Comparison of ENCODE assay signal across 13 cellular contexts in the genomic region with DNA sequence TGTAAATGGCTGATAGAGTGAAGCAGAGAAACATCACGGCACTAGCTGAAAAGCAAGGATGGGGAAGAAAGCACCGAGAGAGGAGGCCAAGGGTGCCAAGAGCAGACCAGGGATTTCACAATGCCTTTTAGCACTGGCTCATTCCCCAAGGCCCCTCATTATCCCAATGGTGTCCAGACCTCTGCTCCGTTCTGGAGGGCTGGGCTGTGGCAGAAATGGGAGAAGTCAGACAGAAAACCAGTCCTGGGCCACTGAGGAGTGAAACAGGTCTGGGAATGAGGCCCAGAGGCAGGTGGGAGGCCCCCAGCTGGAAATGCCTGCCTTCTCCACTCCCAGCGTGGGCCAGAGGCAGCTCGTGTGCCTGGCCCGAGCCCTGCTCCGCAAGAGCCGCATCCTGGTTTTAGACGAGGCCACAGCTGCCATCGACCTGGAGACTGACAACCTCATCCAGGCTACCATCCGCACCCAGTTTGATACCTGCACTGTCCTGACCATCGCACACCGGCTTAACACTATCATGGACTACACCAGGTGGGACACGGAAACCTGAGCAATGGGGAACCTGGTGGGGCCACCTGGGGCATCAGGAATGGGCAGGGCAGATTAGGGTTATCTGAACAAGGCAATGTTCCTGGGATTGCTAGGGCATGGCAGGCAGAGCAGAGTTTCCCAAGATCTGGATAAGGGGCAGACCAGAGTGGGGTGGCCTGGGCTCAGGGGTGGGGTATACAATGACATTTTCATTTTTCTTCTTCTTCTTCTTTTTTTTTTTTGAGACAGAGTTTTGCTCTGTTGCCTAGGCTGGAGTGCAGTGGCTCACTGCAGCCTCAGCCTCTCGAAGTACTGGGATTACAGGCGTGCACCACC. TPM values are rescaled to one million over a fixed set of nuclear protein-coding genes. Genes with fewer than 3 reads are reported as not detected.
DNase-seq lines count a peak whose midpoint lies in the region; ATAC-seq, FAIRE-seq and TF ChIP-seq lines count a peak whose summit lies in the region.
"Had no signal": no experiment of that assay in that cellular context is flagged by ENCODE, and none has a peak within 500 bp of the region (broad histone marks: within the 10 kb centered on the region; RNA-seq: fewer than 3 reads in every experiment).

No MANE protein-coding gene starts in this region.

- H3T11ph ChIP-seq in H9 (ENCODE audit: low read length) = no peak overlapping the region

- H4K8ac ChIP-seq in H9 (replicated peaks; ENCODE audit: insufficient read length, low read depth, low read length) = no peak overlapping the region

- H2BK20ac ChIP-seq in H9 (ENCODE audit: low read depth, low read length, poor library complexity, severe bottlenecking) = no peak overlapping the region

- WGBS in H9 (ENCODE audit: extremely low coverage, insufficient read length, low lambda C conversion rate) = no CpG with 5 or more reads among the region's 16 CpGs
- WGBS in hepatocyte (ENCODE audit: low lambda C conversion rate, missing lambda C conversion rate) = 71% methylated on average over 16 of the region's 16 CpGs
- 28 to 68% (median 46%) methylated on average over 16 of the region's 16 CpGs for WGBS in small intestine, 3 donors

- ATAC-seq in GM21515 (IDR thresholded peaks at IDR 0.05; ENCODE audit: unreplicated experiment) (no peak), HG02885 (IDR thresholded peaks at IDR 0.05; ENCODE audit: poor library complexity, unreplicated experiment) (no peak)
- no peak for ATAC-seq in CD4-positive, alpha-beta T cell (ENCODE audit: poor library complexity)
- no peak for ATAC-seq in activated T-cell treated with anti-CD3 and anti-CD28 coated beads, Interleukin-2, amount 50 U/mL, for 72 hours (replicated peaks in 1 of 2)
- ATAC-seq: activated CD8-positive, alpha-beta T cell treated with anti-CD3 and anti-CD28 coated beads, Interleukin-2, amount 10 ng/mL, durations not matched to agents 7 days and 5 days had no signal

- H4K91ac ChIP-seq in H9 (ENCODE audit: insufficient read length, low read depth, low read length) = no peak overlapping the region

- H3K9me2 ChIP-seq in hepatocyte (replicated peaks; ENCODE audit: insufficient read depth) = no peaks in the 10 kb centered on the region

- no peaks in the 10 kb centered on the region for H4K20me1 ChIP-seq in H9 (ENCODE audit: control insufficient read depth, insufficient read depth, insufficient read length)
- no peaks in the 10 kb centered on the region for H4K20me1 ChIP-seq in hepatocyte (ENCODE audit: insufficient read depth, poor library complexity, severe bottlenecking)

- no peak overlapping the region for H2BK120ac ChIP-seq in H9 (ENCODE audit: low read depth, low read length, poor library complexity, severe bottlenecking)

- CTCF ChIA-PET in CD4-positive, alpha-beta T cell (lab: Charles Lee) = no interaction called here

- H3K18ac ChIP-seq in H9 (ENCODE audit: insufficient read length, low read depth, low read length) = no peak overlapping the region

- H3K79me1 ChIP-seq in H9 (ENCODE audit: insufficient read depth, low read depth, low read length, poor library complexity, severe bottlenecking) = no peaks in the 10 kb centered on the region

- H3K23ac ChIP-seq in H9 (ENCODE audit: insufficient read length, low read depth, low read length) = no peak overlapping the region

- H3K27me3 Mint-ChIP-seq in H9 (ENCODE audit: low read depth) = no peaks in the 10 kb centered on the region
- peaks cover 3% of the 10 kb centered on the region for H3K27me3 Mint-ChIP-seq in CD4-positive, alpha-beta T cell
- no peaks in the 10 kb centered on the region for H3K27me3 Mint-ChIP-seq in activated T-cell treated with anti-CD3 and anti-CD28 coated beads, Interleukin-2, amount 50 U/mL, for 72 hours (ENCODE audit: low read depth)

- H2AFZ ChIP-seq in H9 (ENCODE audit: low read length) (no peak overlapping the region), hepatocyte (no peak overlapping the region)

- H3K79me2 ChIP-seq in H9 (ENCODE audit: insufficient read depth, low read length) = no peaks in the 10 kb centered on the region
- H3K79me2 ChIP-seq in hepatocyte = no peaks in the 10 kb centered on the region

- peaks cover 35 to 52% of the 10 kb centered on the region in 2 experiments for H3K4me1 Mint-ChIP-seq in H9
- H3K4me1 Mint-ChIP-seq in CD4-positive, alpha-beta T cell (ENCODE audit: low read depth) = no peaks in the 10 kb centered on the region
- no peaks in the 10 kb centered on the region for H3K4me1 Mint-ChIP-seq in activated T-cell treated with anti-CD3 and anti-CD28 coated beads, Interleukin-2, amount 50 U/mL, for 72 hours (ENCODE audit: low read depth)
- H3K4me1 Mint-ChIP-seq: naive B cell had no signal

- no peak overlapping the region for H2BK15ac ChIP-seq in H9 (ENCODE audit: low read depth, low read length)

- DNase-seq in H9 = peak; percentile 76
- peak; percentile 67 for DNase-seq in amniotic epithelial cell (ENCODE audit: low read depth)
- DNase-seq in hepatocyte (ENCODE audit: low spot score) = peak; percentile 54
- peak; percentile 64 for DNase-seq in small intestine
- no peak for DNase-seq in CD4-positive, alpha-beta T cell
- DNase-seq in activated T-cell treated with anti-CD3 and anti-CD28 coated beads, Interleukin-2, amount 50 U/mL, for 72 hours = no peak
- DNase-seq: activated CD8-positive, alpha-beta T cell treated with anti-CD3 and anti-CD28 coated beads, Interleukin-2, amount 10 ng/mL, durations not matched to agents 7 days and 5 days; naive B cell; NCI-H1694 treated with DMSO at 0.1 percent for 48 hours had no signal

- peak overlapping the region in 1 of 3 experiments; percentile 28; a peak in 1 of 7 replicates for H3K27ac Mint-ChIP-seq in H9
- H3K27ac Mint-ChIP-seq in CD4-positive, alpha-beta T cell = no peak overlapping the region
- no peak overlapping the region for H3K27ac Mint-ChIP-seq in activated T-cell treated with anti-CD3 and anti-CD28 coated beads, Interleukin-2, amount 50 U/mL, for 72 hours
- H3K27ac Mint-ChIP-seq: activated CD8-positive, alpha-beta T cell treated with anti-CD3 and anti-CD28 coated beads, Interleukin-2, amount 10 ng/mL, durations not matched to agents 7 days and 5 days had no signal

- no peak overlapping the region for H2BK5ac ChIP-seq in H9 (ENCODE audit: insufficient read length, low read length)

- no peak overlapping the region for H3K4me3 Mint-ChIP-seq in H9
- no peak overlapping the region for H3K4me3 Mint-ChIP-seq in CD4-positive, alpha-beta T cell
- H3K4me3 Mint-ChIP-seq in activated T-cell treated with anti-CD3 and anti-CD28 coated beads, Interleukin-2, amount 50 U/mL, for 72 hours = no peak overlapping the region
- H3K4me3 Mint-ChIP-seq: activated CD8-positive, alpha-beta T cell treated with anti-CD3 and anti-CD28 coated beads, Interleukin-2, amount 10 ng/mL, durations not matched to agents 7 days and 5 days; naive B cell had no signal

- H3K23me2 ChIP-seq in H9 (ENCODE audit: insufficient read length, low read depth, low read length, poor library complexity, severe bottlenecking) = no peaks in the 10 kb centered on the region

- no peak overlapping the region for H3K4ac ChIP-seq in H9 (ENCODE audit: low read depth, low read length)

- no peak overlapping the region for H2AK5ac ChIP-seq in H9 (ENCODE audit: insufficient read length, low read length)

- no peak overlapping the region for H3K4me2 ChIP-seq in H9 (ENCODE audit: insufficient read depth, insufficient read length, low read length)
- H3K4me2 ChIP-seq in hepatocyte = peak overlapping the region; percentile 50

- no peaks in the 10 kb centered on the region; a peak in 1 of 5 replicates for H3K9me3 Mint-ChIP-seq in H9
- no peaks in the 10 kb centered on the region for H3K9me3 Mint-ChIP-seq in CD4-positive, alpha-beta T cell
- H3K9me3 Mint-ChIP-seq in activated T-cell treated with anti-CD3 and anti-CD28 coated beads, Interleukin-2, amount 50 U/mL, for 72 hours = no peaks in the 10 kb centered on the region
- H3K9me3 Mint-ChIP-seq: naive B cell had no signal

- H3K36me3 Mint-ChIP-seq in H9 (ENCODE audit: insufficient read depth in 1 of 3, low read depth in 3 of 3) = peaks cover 0 to 2% (median 0%) of the 10 kb centered on the region in 3 experiments; a peak in 2 of 7 replicates
- peaks cover 1% of the 10 kb centered on the region for H3K36me3 Mint-ChIP-seq in CD4-positive, alpha-beta T cell (ENCODE audit: low read depth)
- no peaks in the 10 kb centered on the region for H3K36me3 Mint-ChIP-seq in activated T-cell treated with anti-CD3 and anti-CD28 coated beads, Interleukin-2, amount 50 U/mL, for 72 hours (ENCODE audit: insufficient read depth in 2 of 2)
- H3K36me3 Mint-ChIP-seq: naive B cell had no signal

- H3K27ac ChIP-seq in H9 (ENCODE audit: insufficient read length, low read depth, low read length) = no peak overlapping the region
- peak overlapping the region; percentile 99 for H3K27ac ChIP-seq in hepatocyte
- peak overlapping the region; percentile 90 to 95 for H3K27ac ChIP-seq in small intestine (ENCODE audit: low read depth in 1 of 2, low read length in 1 of 2)
- H3K27ac ChIP-seq in CD4-positive, alpha-beta T cell (ENCODE audit: low read depth, low read length) = no peak overlapping the region
- H3K27ac ChIP-seq: brain microvascular endothelial cell had no signal

- H3K4me1 ChIP-seq in H9 (ENCODE audit: insufficient read depth, low read length) = no peaks in the 10 kb centered on the region
- H3K4me1 ChIP-seq in hepatocyte (ENCODE audit: insufficient read depth) = peaks cover 69% of the 10 kb centered on the region
- H3K4me1 ChIP-seq in small intestine (ENCODE audit: control insufficient read depth in 2 of 2, insufficient read depth in 1 of 2, low read depth in 1 of 2, low read length in 1 of 2) = peaks cover 0 to 14% of the 10 kb centered on the region in 2 donors

- H3K27me3 ChIP-seq in H9 (ENCODE audit: insufficient read depth, low read length) = no peaks in the 10 kb centered on the region
- no peaks in the 10 kb centered on the region for H3K27me3 ChIP-seq in hepatocyte
- H3K27me3 ChIP-seq in small intestine (ENCODE audit: control insufficient read depth in 2 of 2, insufficient read depth in 2 of 2, low read length in 2 of 2) = no peaks in the 10 kb centered on the region
- H3K27me3 ChIP-seq in CD4-positive, alpha-beta T cell (ENCODE audit: control insufficient read depth, insufficient read depth, low read length) = no peaks in the 10 kb centered on the region
- H3K27me3 ChIP-seq: brain microvascular endothelial cell had no signal

- intact Hi-C loops in CD4-positive, alpha-beta T cell (cut with DNase I, micrococcal nuclease) = no loop called here

- H2BK12ac ChIP-seq in H9 (ENCODE audit: insufficient read length, low read depth, low read length) = no peak overlapping the region

- TF ChIP-seq CTCF in H9 (conservative IDR thresholded peaks at IDR 0.05) (no peak), hepatocyte (IDR thresholded peaks at IDR 0.05; ENCODE audit: poor library complexity) (no peak)
- TF ChIP-seq CTCF in CD4-positive, alpha-beta T cell (IDR thresholded peaks at IDR 0.05) = no peak

- H3K36me3 ChIP-seq in hepatocyte (replicated peaks; ENCODE audit: insufficient read depth, low read depth) (no peaks in the 10 kb centered on the region), small intestine (ENCODE audit: control insufficient read depth in 2 of 2, insufficient read depth in 2 of 2, low read length in 2 of 2) (no peaks in the 10 kb centered on the region)
- H3K36me3 ChIP-seq: brain microvascular endothelial cell had no signal

- no peak overlapping the region for H4K5ac ChIP-seq in H9 (ENCODE audit: insufficient read length, low read depth, low read length)

- POLR2A ChIA-PET in CD4-positive, alpha-beta T cell (lab: Charles Lee) = no interaction called here

- H3K14ac ChIP-seq in H9 (ENCODE audit: insufficient read depth, low read length) = no peak overlapping the region

- no peak overlapping the region for H3K9ac ChIP-seq in H9 (ENCODE audit: extremely low read depth, insufficient read length, low read length)

- H3K56ac ChIP-seq in H9 (ENCODE audit: insufficient read length, low read depth, low read length) = no peak overlapping the region

- H3K4me3 ChIP-seq in hepatocyte (no peak overlapping the region), small intestine (ENCODE audit: low read depth in 1 of 2, low read length in 2 of 2) (no peak overlapping the region)

- H3K9me3 ChIP-seq in H9 (ENCODE audit: control insufficient read depth, low read depth, low read length) (no peaks in the 10 kb centered on the region), hepatocyte (ENCODE audit: low read depth) (no peaks in the 10 kb centered on the region), small intestine (ENCODE audit: control insufficient read depth, low read depth) (no peaks in the 10 kb centered on the region)
- H3K9me3 ChIP-seq in CD4-positive, alpha-beta T cell (ENCODE audit: control insufficient read depth, low read length) = no peaks in the 10 kb centered on the region

- FAIRE-seq in small intestine (lab: Jason Lieb, UNC) = no peak

RNA-seq across cellular contexts. Expression of gene ANKRD40, which starts 20.3 kb away (rescaled TPM):
- total RNA-seq in H9 (2021) = 54.3 and 56.1 TPM in 2 replicates
- 28.1 and 30.8 TPM in 2 replicates for total RNA-seq in hepatocyte
- 10.3 and 11.4 TPM in 2 replicates for polyA plus RNA-seq in hepatocyte
- polyA plus RNA-seq in small intestine = 10 to 100 TPM in 1 of 3 donors, 1 to 10 TPM in 2; 5.7 to 12.5 (median 6.7) TPM
- 10 to 100 TPM; 22.8 to 24.0 TPM for total RNA-seq in CD4-positive, alpha-beta T cell
- 10 to 100 TPM; 36.4 to 37.8 TPM for total RNA-seq in activated T-cell treated with anti-CD3 and anti-CD28 coated beads, Interleukin-2, amount 50 U/mL, for 72 hours

RNA-seq across cellular contexts. Expression of gene LUC7L3, which starts 32.0 kb away (rescaled TPM):
- total RNA-seq in H9 (2021) = 143 and 154 TPM in 2 replicates
- total RNA-seq in hepatocyte = 56.4 and 56.9 TPM in 2 replicates
- 156 and 256 TPM in 2 replicates for polyA plus RNA-seq in hepatocyte
- 100 to 1,000 TPM in 2 of 3 donors, 10 to 100 TPM in 1; 57.4 to 466 (median 435) TPM for polyA plus RNA-seq in small intestine
- 100 to 1,000 TPM; 116 to 126 TPM for total RNA-seq in CD4-positive, alpha-beta T cell
- total RNA-seq in activated T-cell treated with anti-CD3 and anti-CD28 coated beads, Interleukin-2, amount 50 U/mL, for 72 hours = 100 to 1,000 TPM; 148 to 190 TPM

RNA-seq across cellular contexts. Expression of gene ABCC3, which starts 52.8 kb away (rescaled TPM):
- 0.31 and 0.59 TPM in 2 replicates for total RNA-seq in H9 (2021)
- total RNA-seq in hepatocyte = 12.6 and 18.1 TPM in 2 replicates
- polyA plus RNA-seq in hepatocyte = 16.9 and 19.2 TPM in 2 replicates
- polyA plus RNA-seq in small intestine = 100 to 1,000 TPM in 1 of 3 donors, 10 to 100 TPM in 2; 36.7 to 131 (median 99.3) TPM
- under 1 TPM in 1 of 2 experiments, not detected in 1; 0.19 TPM for total RNA-seq in CD4-positive, alpha-beta T cell
- not detected for total RNA-seq in activated T-cell treated with anti-CD3 and anti-CD28 coated beads, Interleukin-2, amount 50 U/mL, for 72 hours
- total RNA-seq: activated CD8-positive, alpha-beta T cell treated with anti-CD3 and anti-CD28 coated beads, Interleukin-2, amount 10 ng/mL, durations not matched to agents 7 days and 5 days; SK-MEL-5 had no signal

Comparison
In these comparisons a context has a peak if more than half of its experiments do, and no peak if none do; other contexts are left out.
1. DNase-seq: peak in H9 (single experiment), amniotic epithelial cell (single experiment), hepatocyte (single experiment) and small intestine (single experiment); none in CD4-positive, alpha-beta T cell (0 of 10) and activated T-cell treated with anti-CD3 and anti-CD28 coated beads, Interleukin-2, amount 50 U/mL, for 72 hours (0 of 2).
2. H3K27ac ChIP-seq: peak in hepatocyte (single experiment) and small intestine (2 of 2); none in H9 (single experiment) and CD4-positive, alpha-beta T cell (single experiment).